1 cellular context compared by ENCODE assay signal in genomic region chr9:136885950-136886578, GRCh38.
TF ChIP-seq lines count a peak whose summit lies in the region.

Gene TRAF2 (plus strand): TSS chr9:136886516. CDS start chr9:136898741, 12,225 bp downstream.

TF ChIP-seq in GM12878, 131 proteins besides CTCF, POLR2A, EP300 and RAD21 (continued from another document and continues in another):
- TF ChIP-seq CUX1 (IDR thresholded peaks at IDR 0.05; ENCODE audit: insufficient replicate concordance, low read depth, low read length) (no peak), BRCA1 (IDR thresholded peaks at IDR 0.05; ENCODE audit: low read depth, low read length) (0 out of 2 replicates have a peak, but pooled peaks have one; percentile 27), ZNF207 (IDR thresholded peaks at IDR 0.05; ENCODE audit: borderline replicate concordance) (0 out of 2 replicates have a peak, but pooled peaks have one; percentile 23), NKRF (conservative IDR thresholded peaks at IDR 0.05) (peak; percentile 94), E4F1 (IDR thresholded peaks at IDR 0.05; ENCODE audit: borderline replicate concordance, partially characterized antibody) (peak; percentile 19), SMAD5 (IDR thresholded peaks at IDR 0.05; ENCODE audit: low read depth) (peak; percentile 68; the same call in 1 of the 2 replicates), FOS (IDR thresholded peaks at IDR 0.05; ENCODE audit: borderline replicate concordance, extremely low read depth, insufficient read length) (peak; percentile 100), BACH1 (IDR thresholded peaks at IDR 0.05; ENCODE audit: borderline replicate concordance) (peak; percentile 89), NFYA (IDR thresholded peaks at IDR 0.05; ENCODE audit: borderline replicate concordance, low read depth, low read length) (peak; percentile 98), ZBTB11 (CRISPR knock-in tag; IDR thresholded peaks at IDR 0.05) (no peak), MXI1 (IDR thresholded peaks at IDR 0.05; ENCODE audit: low read depth, low read length) (peak; percentile 82), IRF3 (IDR thresholded peaks at IDR 0.05) (peak; percentile 100), CBX3 (IDR thresholded peaks at IDR 0.05; ENCODE audit: borderline replicate concordance, low read depth) (no peak), CBFB (IDR thresholded peaks at IDR 0.05; ENCODE audit: low read depth) (0 out of 2 replicates have a peak, but pooled peaks have one; percentile 31), USF1 (IDR thresholded peaks at IDR 0.05; ENCODE audit: borderline replicate concordance, extremely low read length, insufficient read depth, low read depth, low read length) (no peak), ZNF274 (IDR thresholded peaks at IDR 0.05; ENCODE audit: insufficient read depth, insufficient read length) (no peak), YY1 (IDR thresholded peaks at IDR 0.05; ENCODE audit: low read depth, low read length) (peak; percentile 27; the same call in 1 of the 2 replicates), EZH2 (IDR thresholded peaks at IDR 0.05; ENCODE audit: borderline replicate concordance, control insufficient read depth, low read depth, low read length) (no peak), POLR2AphosphoS2 (IDR thresholded peaks at IDR 0.05; ENCODE audit: low read depth, low read length) (peak; percentile 77), NR2C1 (IDR thresholded peaks at IDR 0.05) (no peak), RELA (IDR thresholded peaks at IDR 0.05; ENCODE audit: borderline replicate concordance, partially characterized antibody) (peak; percentile 48), RB1 (IDR thresholded peaks at IDR 0.05; ENCODE audit: borderline replicate concordance) (peak; percentile 82; the same call in 1 of the 2 replicates), NR2F1 (conservative IDR thresholded peaks at IDR 0.05) (no peak), LARP7 (IDR thresholded peaks at IDR 0.05) (peak; percentile 91; the same call in 1 of the 2 replicates), SIX5 (IDR thresholded peaks at IDR 0.05; ENCODE audit: low read depth, low read length, severe bottlenecking) (peak; percentile 34), PBX3 (IDR thresholded peaks at IDR 0.05; ENCODE audit: insufficient replicate concordance, low read depth, low read length) (peak; percentile 100), SIN3A (IDR thresholded peaks at IDR 0.05; ENCODE audit: low read depth, low read length) (peak; percentile 39; the same call in 1 of the 2 replicates), ZBTB33 (IDR thresholded peaks at IDR 0.05) (no peak), PAX5 (IDR thresholded peaks at IDR 0.05; ENCODE audit: borderline replicate concordance, low read depth, low read length) (0 out of 2 replicates have a peak, but pooled peaks have one; percentile 56), GATAD2B (conservative IDR thresholded peaks at IDR 0.05; ENCODE audit: low read depth) (peak; percentile 87), BCL11A (IDR thresholded peaks at IDR 0.05; ENCODE audit: low read depth, low read length) (no peak), KLF5 (IDR thresholded peaks at IDR 0.05; ENCODE audit: partially characterized antibody) (peak; percentile 93), E2F4 (IDR thresholded peaks at IDR 0.05; ENCODE audit: low read depth, low read length) (peak; percentile 47; the same call in 1 of the 2 replicates), SMARCA5 (IDR thresholded peaks at IDR 0.05) (0 out of 2 replicates have a peak, but pooled peaks have one; percentile 35), SP1 (IDR thresholded peaks at IDR 0.05; ENCODE audit: low read depth, low read length) (peak; percentile 100), EGR1 (IDR thresholded peaks at IDR 0.05; ENCODE audit: borderline replicate concordance in 1 of 2, low read depth in 2 of 2, low read length in 2 of 2) (no peak; a peak in 1 of 3 replicates), HDAC6 (IDR thresholded peaks at IDR 0.05; ENCODE audit: unreplicated experiment) (peak; percentile 67), JUNB (IDR thresholded peaks at IDR 0.05) (no peak), POU2F2 (IDR thresholded peaks at IDR 0.05; ENCODE audit: borderline replicate concordance, low read depth, low read length) (peak; percentile 61; the same call in 1 of the 3 replicates)
